Comparison of ENCODE assay signal across 21 cellular contexts in the genomic region with DNA sequence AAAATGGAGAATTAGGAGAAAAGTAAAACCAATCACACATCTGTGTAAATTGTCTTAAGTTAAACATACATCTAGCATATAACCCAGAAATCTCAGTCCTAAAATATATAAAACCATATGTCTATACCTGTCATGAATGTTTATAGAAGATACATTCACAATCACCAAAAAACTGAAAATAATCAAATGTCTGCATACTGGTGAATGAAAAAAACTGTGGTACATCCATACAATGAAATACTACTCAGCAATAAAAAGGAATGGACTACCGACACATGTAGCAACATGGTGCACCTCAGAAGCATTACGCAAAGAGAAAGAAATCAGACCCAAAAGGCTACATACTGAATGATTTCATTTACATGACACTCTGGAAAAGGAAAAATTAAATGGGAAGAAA. TPM values are rescaled to one million over a fixed set of nuclear protein-coding genes. Genes with fewer than 3 reads are reported as not detected.
DNase-seq lines count a peak whose midpoint lies in the region; ATAC-seq, FAIRE-seq and TF ChIP-seq lines count a peak whose summit lies in the region.
"Had no signal": no experiment of that assay in that cellular context is flagged by ENCODE, and none has a peak within 500 bp of the region (broad histone marks: within the 10 kb centered on the region; RNA-seq: fewer than 3 reads in every experiment).

No MANE protein-coding gene starts in this region.

- no peak overlapping the region for H3K18ac ChIP-seq in H1 (ENCODE audit: extremely low read depth, low read length)

- TF ChIP-seq EP300 in A549 (IDR thresholded peaks at IDR 0.05) (no peak), H1 (IDR thresholded peaks at IDR 0.05; ENCODE audit: borderline replicate concordance in 1 of 2, low read depth in 2 of 2, low read length in 2 of 2) (no peak)

- no peak overlapping the region for H2AK5ac ChIP-seq in H1 (ENCODE audit: low read depth, low read length)

- H2BK12ac ChIP-seq in H1 (ENCODE audit: low read depth, low read length) = no peak overlapping the region

- H3K56ac ChIP-seq in H1 (replicated peaks; ENCODE audit: insufficient read length, low read depth, low read length) = no peak overlapping the region

- H4K8ac ChIP-seq in H1 (ENCODE audit: extremely low read depth, insufficient read depth, low read length) = no peak overlapping the region

- no peak overlapping the region for H2BK5ac ChIP-seq in H1 (ENCODE audit: low read depth, low read length)

- TF ChIP-seq POLR2A in A549 (IDR thresholded peaks at IDR 0.05; ENCODE audit: low read length) (no peak), H1 (IDR thresholded peaks at IDR 0.05; ENCODE audit: control extremely low read depth in 1 of 2, low read depth in 2 of 2, low read length in 2 of 2) (no peak)

- H2BK120ac ChIP-seq in H1 (replicated peaks; ENCODE audit: low read depth, low read length) = no peak overlapping the region

- no peak overlapping the region for H2BK15ac ChIP-seq in H1 (ENCODE audit: low read length)

- TF ChIP-seq RAD21 in A549 (conservative IDR thresholded peaks at IDR 0.05 in 1 of 2, IDR thresholded peaks at IDR 0.05 in 1 of 2) = no peak
- TF ChIP-seq RAD21 in H1 (IDR thresholded peaks at IDR 0.05 in 1 of 2, conservative IDR thresholded peaks at IDR 0.05 in 1 of 2; ENCODE audit: low read depth in 2 of 2, low read length in 2 of 2) = no peak

- 92% methylated on average over 2 of the region's 2 CpGs for WGBS in A549 (ENCODE audit: missing lambda C conversion rate)
- WGBS in H1 (ENCODE audit: extremely low coverage in 1 of 2, insufficient coverage in 1 of 2, insufficient read length in 1 of 2, insufficient replicate concordance in 2 of 2, low coverage in 1 of 2, low lambda C conversion rate in 2 of 2, missing lambda C conversion rate in 1 of 2), 2 experiments = 95% methylated on average over 2 of the region's 2 CpGs; no CpG with 5 or more reads in 1 of the 2 experiments

- H3K36me3 ChIP-seq in HEK293 (ENCODE audit: control insufficient read depth in 2 of 2, insufficient read depth in 1 of 2, low read length in 2 of 2) (no peaks in the 10 kb centered on the region), H1 (ENCODE audit: control insufficient read depth in 2 of 4, insufficient read depth in 4 of 4, low read length in 3 of 4) (peaks cover 0 to 6% (median 0%) of the 10 kb centered on the region in 4 experiments; a peak in 1 of 8 replicates)
- H3K36me3 ChIP-seq: BLaER1 treated with 17β-estradiol and CSF1 and Interleukin-3, amounts not matched to agents 10 nM and 100 nM had no signal

- H3K14ac ChIP-seq in H1 (ENCODE audit: insufficient read length) = no peak overlapping the region

- H3K27ac ChIP-seq in A549 (no peak overlapping the region), HEK293 (ENCODE audit: extremely low read depth, low read depth, low read length) (no peak overlapping the region), H1 (ENCODE audit: low read depth, low read length) (no peak overlapping the region)
- H3K27ac ChIP-seq: BLaER1 treated with 17β-estradiol and CSF1 and Interleukin-3, amounts not matched to agents 10 nM and 100 nM; C4-2B had no signal

- POLR2A ChIA-PET in A549 (lab: Yijun Ruan, JAX) = no interaction called here
- POLR2A ChIA-PET in HEK293 (lab: Yijun Ruan, JAX) = no interaction called here
- POLR2A ChIA-PET in H1 (lab: Charles Lee; ENCODE audit: partially characterized antibody) = no interaction called here

- TF ChIP-seq CTCF in A549 (IDR thresholded peaks at IDR 0.05) = no peak
- no peak for TF ChIP-seq CTCF in HEK293 (tag by site-specific recombination; IDR thresholded peaks at IDR 0.05)
- TF ChIP-seq CTCF in H1 (IDR thresholded peaks at IDR 0.05; ENCODE audit: control extremely low read depth in 1 of 3, insufficient read depth in 1 of 3, low read depth in 1 of 3, low read length in 3 of 3) = no peak

- DNase-seq in A549 (ENCODE audit: low read depth in 1 of 2, low spot score in 1 of 2) = no peak
- no peak for DNase-seq in H1 (ENCODE audit: low read depth in 1 of 2, low spot score in 2 of 2)
- DNase-seq in activated effector memory CD4-positive, alpha-beta T cell treated with anti-CD3 and anti-CD28 coated beads, Interleukin-2, amount 50 U/mL, for 16 hours = no peak
- DNase-seq in NCI-H146 (lab: John Stamatoyannopoulos, UW) = no peak
- no peak for DNase-seq in NCI-H82 treated with DMSO at 0.1 percent for 48 hours (lab: John Stamatoyannopoulos, UW; ENCODE audit: unreplicated experiment)
- DNase-seq: 8988T; AML-193; Caco-2; Calu3; CD4-positive, alpha-beta T cell; CD8-positive, alpha-beta T cell; DMS79 treated with DMSO at 0.1 percent for 48 hours; GF-D8 had no signal

- no peaks in the 10 kb centered on the region for H3K23me2 ChIP-seq in H1 (ENCODE audit: low read depth, low read length)

- H3K4me1 ChIP-seq in A549 = 0 out of 3 replicates have a peak, but pooled peaks cover 4% of the 10 kb centered on the region
- no peaks in the 10 kb centered on the region for H3K4me1 ChIP-seq in HEK293 (ENCODE audit: control insufficient read depth, insufficient read depth, low read length)
- no peaks in the 10 kb centered on the region for H3K4me1 ChIP-seq in H1 (replicated peaks in 1 of 4; ENCODE audit: control insufficient read depth in 3 of 4, insufficient read depth in 4 of 4, low read length in 3 of 4)
- H3K4me1 ChIP-seq: BLaER1 treated with 17β-estradiol and CSF1 and Interleukin-3, amounts not matched to agents 10 nM and 100 nM had no signal

- FAIRE-seq in A549 (lab: Jason Lieb, UNC) (peak; percentile 7), H1 (lab: Jason Lieb, UNC) (no peak)
- FAIRE-seq: A204.1, D721Med, G401.6, GM12891, GM19239 had no signal

- no peaks in the 10 kb centered on the region for H3K79me1 ChIP-seq in H1 (ENCODE audit: low read depth, low read length)

- CTCF ChIA-PET in A549 (lab: Yijun Ruan, JAX) (interaction anchor here (1.6 to 4.3 kb wide), 2 partner anchors 14 to 20 kb away, joined by 7 to 14 read pairs; no protein-coding TSS in a partner anchor), HEK293 (lab: Yijun Ruan, JAX) (interaction anchor here (1.1 kb wide), 1 partner anchor 282 kb away, joined by 3 read pairs; no protein-coding TSS in a partner anchor), H1 (lab: Charles Lee; ENCODE audit: partially characterized antibody) (interaction anchor here (1.9 kb wide), 1 partner anchor 20 kb away, joined by 6 read pairs; no protein-coding TSS in a partner anchor)

- H3K9me3 ChIP-seq in A549 (peaks cover 16% of the 10 kb centered on the region; the same call in 2 of the 3 replicates), HEK293 (ENCODE audit: control insufficient read depth, insufficient read depth, low read depth, low read length) (no peaks in the 10 kb centered on the region), H1 (ENCODE audit: insufficient read depth in 2 of 2, low read depth in 1 of 2, low read length in 1 of 2) (peaks cover 0 to 7% of the 10 kb centered on the region in 2 experiments; a peak in 1 of 4 replicates)
- H3K9me3 ChIP-seq: Caco-2 had no signal

- no peaks in the 10 kb centered on the region for H3K79me2 ChIP-seq in H1 (ENCODE audit: control insufficient read depth in 1 of 2, insufficient read depth in 2 of 2, low read length in 2 of 2)

- H2AFZ ChIP-seq in H1 (ENCODE audit: low read length) = no peak overlapping the region

- no peak overlapping the region for H3K4me2 ChIP-seq in A549
- H3K4me2 ChIP-seq in H1 (ENCODE audit: insufficient read depth in 1 of 2, low read depth in 2 of 2, low read length in 2 of 2) = no peak overlapping the region
- H3K4me2 ChIP-seq: BLaER1 treated with 17β-estradiol and CSF1 and Interleukin-3, amounts not matched to agents 10 nM and 100 nM had no signal

- H4K20me1 ChIP-seq in H1 (replicated peaks in 1 of 2; ENCODE audit: control insufficient read depth in 1 of 2, insufficient read depth in 2 of 2, low read length in 2 of 2) = no peaks in the 10 kb centered on the region
- H4K20me1 ChIP-seq: BLaER1 treated with 17β-estradiol and CSF1 and Interleukin-3, amounts not matched to agents 10 nM and 100 nM had no signal

- no peak overlapping the region for H3K23ac ChIP-seq in H1 (ENCODE audit: insufficient read length)

- no peaks in the 10 kb centered on the region for H3K27me3 ChIP-seq in H1 (replicated peaks in 1 of 4; ENCODE audit: control insufficient read depth in 3 of 4, extremely low read depth in 1 of 4, insufficient read depth in 3 of 4, low read length in 3 of 4)
- H3K27me3 ChIP-seq: BLaER1 treated with 17β-estradiol and CSF1 and Interleukin-3, amounts not matched to agents 10 nM and 100 nM had no signal

- H3K4me3 ChIP-seq in A549 = no peak overlapping the region
- no peak overlapping the region for H3K4me3 ChIP-seq in HEK293 (ENCODE audit: low read depth, low read length)
- no peak overlapping the region for H3K4me3 ChIP-seq in H1 (ENCODE audit: extremely low read depth in 1 of 4, insufficient read depth in 2 of 4, low read depth in 3 of 4, low read length in 4 of 4)
- H3K4me3 ChIP-seq: BLaER1 treated with 17β-estradiol and CSF1 and Interleukin-3, amounts not matched to agents 10 nM and 100 nM had no signal

- H4K5ac ChIP-seq in H1 (ENCODE audit: insufficient read length, low read depth, low read length) = no peak overlapping the region

- no peak overlapping the region for H2BK20ac ChIP-seq in H1 (ENCODE audit: low read length)

- no peak overlapping the region for H3K4ac ChIP-seq in H1 (replicated peaks; ENCODE audit: insufficient read length, low read depth, low read length)

- H3K9ac ChIP-seq in H1 (replicated peaks in 1 of 4; ENCODE audit: extremely low read depth in 1 of 4, low read depth in 3 of 4, low read length in 3 of 4) = no peak overlapping the region
- H3K9ac ChIP-seq: BLaER1 treated with 17β-estradiol and CSF1 and Interleukin-3, amounts not matched to agents 10 nM and 100 nM had no signal

- H4K91ac ChIP-seq in H1 (replicated peaks; ENCODE audit: insufficient read length, low read length) = no peak overlapping the region

- no peak for ATAC-seq in A549
- ATAC-seq: CD8-positive, alpha-beta T cell had no signal

TF ChIP-seq in H1, 55 proteins besides CTCF, POLR2A, EP300 and RAD21 (continues in another document):
- TF ChIP-seq FOSL1 (IDR thresholded peaks at IDR 0.05; ENCODE audit: insufficient read depth, low read depth, low read length) = no peak

RNA-seq across cellular contexts. Expression of gene SEC16B, which starts 47.7 kb away (rescaled TPM):
- polyA plus RNA-seq in A549 (2011; rRNA removed) = 2.6 and 3.0 TPM in 2 replicates
- polyA plus RNA-seq in A549 (2012; cell fraction: cytosol; rRNA removed) = 0.70 and 0.78 TPM in 2 replicates
- polyA plus RNA-seq in A549 (2012; cell fraction: nucleus; rRNA removed) = 2.5 and 2.7 TPM in 2 replicates
- 1.2 to 1.6 TPM (median 1.3 TPM) in 3 replicates for polyA plus RNA-seq in A549 (2017; fragmentation: RNase III; extraction: RNeasy Plus Mini Kit Qiagen cat#74134 plus additional on column Dnase treatment)
- polyA minus RNA-seq in A549 (2011; rRNA and poly(A)+ RNA removed) = 0.39 and 2.6 TPM in 2 replicates
- total RNA-seq in H1 (2021; fragmentation: NEBNext Ultra II Directional; extraction: Animal tissue kit (Norgen Biotek cat#: 25700)) = 0.56 and 1.5 TPM in 2 replicates
- 0.94 and 1.4 TPM in 2 replicates for polyA plus RNA-seq in H1 (2011; rRNA removed)
- 1.1 TPM for polyA plus RNA-seq in H1 (2011; cell fraction: cytosol; rRNA removed)
- polyA plus RNA-seq in H1 (2011; cell fraction: nucleus; rRNA removed) = 3.8 TPM
- 0.58 to 0.92 TPM (median 0.78 TPM) in 4 replicates for polyA plus RNA-seq in H1 (2012, experiment 1 of 2)
- polyA plus RNA-seq in H1 (2012, experiment 2 of 2) = 0.24 TPM
- polyA plus RNA-seq in H1 (2013, experiment 1 of 2) = 0.57 TPM
- 0.57 TPM for polyA plus RNA-seq in H1 (2013, experiment 2 of 2)
- 0.32 and 0.79 TPM in 2 replicates for polyA minus RNA-seq in H1 (2011; rRNA and poly(A)+ RNA removed)
- 0.73 TPM for polyA minus RNA-seq in H1 (2011; cell fraction: cytosol; rRNA and poly(A)+ RNA removed)
- polyA minus RNA-seq in H1 (2011; cell fraction: nucleus; rRNA and poly(A)+ RNA removed) = 1.3 TPM
- total RNA-seq: CD4-positive, alpha-beta T cell; CD8-positive, alpha-beta T cell had no signal
